ENCODE assay signal across 8 cellular contexts in the genomic region with DNA sequence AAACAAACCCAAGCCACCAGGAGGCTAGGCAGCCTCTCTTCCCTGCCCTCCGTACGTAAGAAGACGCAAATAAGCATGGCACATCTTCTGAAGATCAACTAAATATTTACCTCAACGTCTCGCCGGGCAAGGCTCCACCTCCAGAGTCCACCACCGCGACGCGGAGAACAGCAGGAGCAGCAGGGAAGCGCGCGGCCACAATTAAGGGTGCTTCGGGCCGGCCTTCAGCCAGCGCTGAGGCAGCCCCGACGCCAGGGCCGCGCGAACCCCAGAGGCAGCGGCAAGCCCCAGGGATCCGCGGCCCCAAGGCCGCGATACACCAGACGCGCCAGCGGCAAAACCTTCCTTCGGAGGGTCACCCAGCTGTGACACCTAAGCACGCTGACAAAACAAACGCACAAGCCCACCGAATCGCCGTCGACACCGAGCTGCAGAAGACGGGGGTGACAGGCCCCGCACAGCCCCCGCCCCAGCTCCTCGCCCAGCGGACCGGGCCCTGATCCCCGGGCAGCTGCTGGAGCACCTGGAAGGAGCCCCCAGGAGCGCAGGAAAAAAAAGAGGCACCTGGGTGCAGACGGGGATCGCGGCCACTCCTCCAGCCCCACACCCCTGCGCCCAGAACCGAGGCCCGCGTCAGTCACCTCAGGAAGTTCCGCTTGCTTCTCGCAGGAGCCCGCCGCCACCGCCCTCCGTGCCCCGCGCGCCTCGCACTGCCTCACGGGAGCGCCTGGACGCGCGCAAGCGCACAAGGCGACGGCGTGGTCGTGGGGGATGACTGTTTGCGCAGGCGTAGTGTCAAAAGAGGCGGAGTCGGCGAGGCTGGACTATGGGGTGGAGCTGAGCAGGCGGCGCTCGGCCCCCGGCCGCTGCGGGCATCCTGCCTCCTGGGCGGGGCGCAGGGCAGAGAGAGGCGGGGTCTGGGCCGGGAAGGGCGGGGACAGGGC. TPM values are rescaled to one million over a fixed set of nuclear protein-coding genes. Genes with fewer than 3 reads are reported as not detected.
DNase-seq lines count a peak whose midpoint lies in the region; ATAC-seq, FAIRE-seq and TF ChIP-seq lines count a peak whose summit lies in the region.

A gene with protein sequence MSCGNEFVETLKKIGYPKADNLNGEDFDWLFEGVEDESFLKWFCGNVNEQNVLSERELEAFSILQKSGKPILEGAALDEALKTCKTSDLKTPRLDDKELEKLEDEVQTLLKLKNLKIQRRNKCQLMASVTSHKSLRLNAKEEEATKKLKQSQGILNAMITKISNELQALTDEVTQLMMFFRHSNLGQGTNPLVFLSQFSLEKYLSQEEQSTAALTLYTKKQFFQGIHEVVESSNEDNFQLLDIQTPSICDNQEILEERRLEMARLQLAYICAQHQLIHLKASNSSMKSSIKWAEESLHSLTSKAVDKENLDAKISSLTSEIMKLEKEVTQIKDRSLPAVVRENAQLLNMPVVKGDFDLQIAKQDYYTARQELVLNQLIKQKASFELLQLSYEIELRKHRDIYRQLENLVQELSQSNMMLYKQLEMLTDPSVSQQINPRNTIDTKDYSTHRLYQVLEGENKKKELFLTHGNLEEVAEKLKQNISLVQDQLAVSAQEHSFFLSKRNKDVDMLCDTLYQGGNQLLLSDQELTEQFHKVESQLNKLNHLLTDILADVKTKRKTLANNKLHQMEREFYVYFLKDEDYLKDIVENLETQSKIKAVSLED (minus strand): TSS at position 712 of the 944 bp plus-strand sequence. CDS start 1,175 bp downstream, outside the sequence.
A gene (minus strand): TSS at position 712 of the 944 bp plus-strand sequence. CDS start 12,890 bp downstream, outside the sequence.

- in situ Hi-C loops in Caki2 (cut with HindIII; ENCODE audit: low pct_unique_long_range_greater_than_20kb, low sequenced_read_pairs), result no loop called here

- peaks cover 5% of the 10 kb centered on the region for H4K20me1 ChIP-seq in endothelial cell of umbilical vein (replicated peaks; ENCODE audit: control insufficient read depth, extremely low read depth, insufficient read depth, low read length)

- H3K9me3 ChIP-seq in HUES48 (ENCODE audit: control insufficient read depth, insufficient read depth, low read length) (0 out of 2 replicates have a peak, but pooled peaks cover 5% of the 10 kb centered on the region), NT2/D1 (ENCODE audit: insufficient read depth, low read length) (peaks cover 31% of the 10 kb centered on the region; the same call in 1 of the 2 replicates), endothelial cell of umbilical vein (replicated peaks; ENCODE audit: control insufficient read depth, insufficient read depth, low read length) (no peaks in the 10 kb centered on the region), mononuclear cell (ENCODE audit: low read depth, low read length) (no peaks in the 10 kb centered on the region)

- BruUV-seq in endothelial cell of umbilical vein (replicated peaks; lab: Mats Ljungman, UMichigan), result no TSS peak

- CTCF ChIA-PET in endothelial cell of umbilical vein (lab: Charles Lee), result interaction anchor here (1.0 to 5.9 kb wide), 7 partner anchors 9 to 203 kb away, joined by 3 to 49 read pairs (median 3); no protein-coding TSS in a partner anchor

- H2AFZ ChIP-seq in endothelial cell of umbilical vein (ENCODE audit: low read depth, low read length), result peak within 1 kb of the TSS; percentile 88

- TF ChIP-seq POLR2A in endothelial cell of umbilical vein (IDR thresholded peaks at IDR 0.05; ENCODE audit: low read depth, low read length), result peak; percentile 72

- DNase-seq in Caki2 (ENCODE audit: low read depth), result peak; percentile 91
- peak; percentile 97 for DNase-seq in NT2/D1 (ENCODE audit: low read depth, low spot score)
- DNase-seq in activated CD8-positive, alpha-beta memory T cell treated with anti-CD3 and anti-CD28 coated beads, Interleukin-2, amount 50 U/mL, for 4 hours, result peak; percentile 98
- peak; percentile 98 for DNase-seq in endothelial cell of umbilical vein (ENCODE audit: low read depth, low spot score)
- peak; percentile 98 to 99 for DNase-seq in stimulated activated CD8-positive, alpha-beta memory T cell treated with anti-CD3 and anti-CD28 coated beads, Interleukin-2, amount 100 ng/mL, for 48 hours (ENCODE audit: low read depth in 2 of 2)

- H3K9me1 ChIP-seq in endothelial cell of umbilical vein (replicated peaks; ENCODE audit: control insufficient read depth, extremely low read depth, insufficient read depth, low read length), result no peaks in the 10 kb centered on the region

- H3K36me3 ChIP-seq in HUES48 (ENCODE audit: control insufficient read depth, insufficient read depth, low read length) (peaks cover 15% of the 10 kb centered on the region), NT2/D1 (ENCODE audit: insufficient read depth, insufficient read length, low read length) (peaks cover 31% of the 10 kb centered on the region), endothelial cell of umbilical vein (ENCODE audit: control insufficient read depth in 2 of 2, extremely low read depth in 1 of 2, insufficient read depth in 2 of 2, low read length in 2 of 2) (peaks cover 0 to 5% of the 10 kb centered on the region in 2 experiments)

- intact Hi-C loops in endothelial cell of umbilical vein (cut with micrococcal nuclease), result loop anchor here (1.0 to 5.0 kb wide), 4 partner anchors 16 to 226 kb away; a partner anchor contains a TSS

- ATAC-seq in GM21390 (IDR thresholded peaks at IDR 0.05; ENCODE audit: unreplicated experiment), result peak; percentile 83

- H3K27me3 ChIP-seq in HUES48 (ENCODE audit: control insufficient read depth, insufficient read depth, low read length) (peaks cover 3% of the 10 kb centered on the region; the same call in 1 of the 2 replicates), NT2/D1 (ENCODE audit: insufficient read depth, insufficient read length) (no peaks in the 10 kb centered on the region), endothelial cell of umbilical vein (ENCODE audit: control insufficient read depth in 2 of 2, insufficient read depth in 2 of 2, low read length in 2 of 2) (no peaks in the 10 kb centered on the region), mononuclear cell (ENCODE audit: insufficient read depth, low read length) (no peaks in the 10 kb centered on the region)

- peaks cover 47% of the 10 kb centered on the region for H3K79me2 ChIP-seq in endothelial cell of umbilical vein (ENCODE audit: control insufficient read depth, insufficient read depth, low read length)

- H3K4me3 ChIP-seq in HUES48 (ENCODE audit: low read depth, low read length), result peak within 1 kb of the TSS; percentile 78
- peak within 1 kb of the TSS; percentile 83 for H3K4me3 ChIP-seq in NT2/D1 (ENCODE audit: insufficient read length, low read depth)
- H3K4me3 ChIP-seq in endothelial cell of umbilical vein (replicated peaks in 1 of 3; ENCODE audit: insufficient read depth in 1 of 3, low read depth in 1 of 3, low read length in 3 of 3), result peak within 1 kb of the TSS; percentile 63 to 97 (median 97)
- peak within 1 kb of the TSS; percentile 94 for H3K4me3 ChIP-seq in mononuclear cell (ENCODE audit: low read length)

- dilution Hi-C loops in endothelial cell of umbilical vein (cut with MboI; ENCODE audit: extremely low pct_ligation_motif_present, low sequenced_read_pairs), result no loop called here

- H3K27ac ChIP-seq in HUES48 (ENCODE audit: low read depth, low read length), result peak within 1 kb of the TSS; percentile 46
- H3K27ac ChIP-seq in endothelial cell of umbilical vein (ENCODE audit: insufficient read depth, low read depth, low read length), result peak within 1 kb of the TSS; percentile 30

- peak; percentile 89 for FAIRE-seq in endothelial cell of umbilical vein (lab: Jason Lieb, UNC)

- peaks cover 10% of the 10 kb centered on the region; the same call in 1 of the 2 replicates for H3K4me1 ChIP-seq in HUES48 (ENCODE audit: control insufficient read depth, insufficient read depth, low read length)
- no peaks in the 10 kb centered on the region for H3K4me1 ChIP-seq in NT2/D1 (ENCODE audit: insufficient read depth, insufficient read length)
- peaks cover 33% of the 10 kb centered on the region for H3K4me1 ChIP-seq in endothelial cell of umbilical vein (ENCODE audit: control insufficient read depth, extremely low read depth, insufficient read depth, low read length)
- H3K4me1 ChIP-seq in mononuclear cell (ENCODE audit: insufficient read depth, low read length), result peaks cover 52% of the 10 kb centered on the region

- POLR2A ChIA-PET in endothelial cell of umbilical vein (lab: Charles Lee), result interaction anchor here (1.0 kb wide), 1 partner anchor 16 kb away, joined by 3 read pairs; no protein-coding TSS in a partner anchor

- peak within 1 kb of the TSS; percentile 97 for H3K4me2 ChIP-seq in endothelial cell of umbilical vein (ENCODE audit: insufficient read depth, low read length)

- no peak for TF ChIP-seq CTCF in endothelial cell of umbilical vein (IDR thresholded peaks at IDR 0.05; ENCODE audit: extremely low read depth in 1 of 2, insufficient read depth in 1 of 2, low read depth in 1 of 2, low read length in 2 of 2)

- H3K9ac ChIP-seq in HUES48 (ENCODE audit: low read depth, low read length) (0 out of 2 replicates have a peak within 1 kb of the TSS, but pooled peaks have one; percentile 23), NT2/D1 (ENCODE audit: insufficient read length, low read depth) (peak within 1 kb of the TSS; percentile 81), endothelial cell of umbilical vein (replicated peaks; ENCODE audit: extremely low read depth, insufficient read depth, low read length) (peak within 1 kb of the TSS; percentile 70)

RNA-seq across cellular contexts. Expression of the first gene that starts in this region (rescaled TPM):
- 4.2 and 8.6 TPM in 2 replicates for total RNA-seq in Caki2 (2014; rRNA removed; shearing (Covaris generic); ENCODE audit: low replicate concordance)
- total RNA-seq in endothelial cell of umbilical vein (15.9 and 16.0 TPM in 2 replicates), mononuclear cell (77.2 TPM)
- polyA plus RNA-seq in endothelial cell of umbilical vein, result 4.4 and 4.6 TPM in 2 replicates
- 3.8 TPM in 2 replicates for polyA plus RNA-seq in endothelial cell of umbilical vein (2011; cell fraction: cytosol; rRNA removed)
- 7.2 and 12.7 TPM in 2 replicates for polyA plus RNA-seq in endothelial cell of umbilical vein (2011; cell fraction: nucleus; rRNA removed)
- polyA plus RNA-seq in endothelial cell of umbilical vein (2012), result 7.3 and 11.5 TPM in 2 replicates
- 3.3 and 3.9 TPM in 2 replicates for polyA minus RNA-seq in endothelial cell of umbilical vein
- polyA minus RNA-seq in endothelial cell of umbilical vein (2011; cell fraction: cytosol; rRNA and poly(A)+ RNA removed), result 4.2 TPM
- polyA minus RNA-seq in endothelial cell of umbilical vein (2011; cell fraction: nucleus; rRNA and poly(A)+ RNA removed), result 4.9 and 6.0 TPM in 2 replicates

RNA-seq across cellular contexts. Expression of the second gene that starts in this region (rescaled TPM):
- total RNA-seq in Caki2 (2014; rRNA removed; shearing (Covaris generic); ENCODE audit: low replicate concordance), result 0.10 and 0.58 TPM in 2 replicates
- total RNA-seq in endothelial cell of umbilical vein (3.1 and 4.2 TPM in 2 replicates), mononuclear cell (1.4 TPM)
- 1.3 TPM in 2 replicates for polyA plus RNA-seq in endothelial cell of umbilical vein
- 0.34 and 0.93 TPM in 2 replicates for polyA plus RNA-seq in endothelial cell of umbilical vein (2011; cell fraction: cytosol; rRNA removed)
- polyA plus RNA-seq in endothelial cell of umbilical vein (2011; cell fraction: nucleus; rRNA removed), result 6.6 and 8.6 TPM in 2 replicates
- 1.4 and 1.5 TPM in 2 replicates for polyA plus RNA-seq in endothelial cell of umbilical vein (2012)
- polyA minus RNA-seq in endothelial cell of umbilical vein, result 1.4 and 3.6 TPM in 2 replicates
- polyA minus RNA-seq in endothelial cell of umbilical vein (2011; cell fraction: cytosol; rRNA and poly(A)+ RNA removed), result not detected
- polyA minus RNA-seq in endothelial cell of umbilical vein (2011; cell fraction: nucleus; rRNA and poly(A)+ RNA removed), result 3.1 and 4.5 TPM in 2 replicates

Comparison
In these comparisons a context has a peak if more than half of its experiments do, and no peak if none do; other contexts are left out.
1. Peak in every context shown above with its lines: DNase-seq, ATAC-seq, H3K4me3 ChIP-seq and H3K27ac ChIP-seq.
2. H3K9ac ChIP-seq: peak in every context shown above with its lines; median percentile 81 in NT2/D1; 70 in endothelial cell of umbilical vein; 23 in HUES48.